ENCODE assay signal across 20 cellular contexts in genomic region chr3:66592927-66593625, GRCh38.
DNase-seq lines count a peak whose midpoint lies in the region; ATAC-seq and TF ChIP-seq lines count a peak whose summit lies in the region.
"Had no signal": no experiment of that assay in that cellular context is flagged by ENCODE, and none has a peak within 500 bp of the region (broad histone marks: within the 10 kb centered on the region; RNA-seq: fewer than 3 reads in every experiment).

No MANE protein-coding gene starts in this region.

- DNase-seq in AG04450 (ENCODE audit: low read depth, low spot score) (peak; percentile 34), adipocyte (ENCODE audit: low read depth) (peak; percentile 14), neural progenitor cell (ENCODE audit: low spot score) (peak; percentile 69), SK-N-DZ (ENCODE audit: low spot score) (no peak), MCF 10A (ENCODE audit: unreplicated experiment) (no peak)
- DNase-seq in activated naive CD4-positive, alpha-beta T cell (lab: John Stamatoyannopoulos, UW) = no peak
- DNase-seq: activated CD8-positive, alpha-beta T cell treated with anti-CD3 and anti-CD28 coated beads, Interleukin-2, amount 10 ng/mL, durations not matched to agents 7 days and 5 days; activated T-cell treated with anti-CD3 and anti-CD28 coated beads, Interleukin-2, amount 50 U/mL, for 48 hours; CD4-positive, CD25-positive, alpha-beta regulatory T cell; DMS79; natural killer cell; NCI-H1694; NCI-H345; NK-92 treated with Interleukin-12 subunit alpha and Interleukin-12 subunit beta, amount 100 ng/mL, for 24 hours; T-helper 1 cell had no signal

- POLR2A ChIA-PET in AG04450 (lab: Yijun Ruan, JAX) = interaction anchor here (0.6 to 1.8 kb wide), 7 partner anchors 17 to 202 kb away, joined by 4 to 8 read pairs (median 5); no protein-coding TSS in a partner anchor
- POLR2A ChIA-PET in MCF 10A (lab: Yijun Ruan, JAX) = no interaction called here

- no peak for TF ChIP-seq CTCF in AG04450 (IDR thresholded peaks at IDR 0.05; ENCODE audit: low read depth, low read length)
- no peak for TF ChIP-seq CTCF in neural progenitor cell (IDR thresholded peaks at IDR 0.05)
- no peak for TF ChIP-seq CTCF in MCF 10A (IDR thresholded peaks at IDR 0.05; ENCODE audit: unreplicated experiment)

- intact Hi-C loops in MCF 10A (cut with micrococcal nuclease) = no loop called here

- ATAC-seq in esophagus mucosa (peak; percentile 47), GM21423 (IDR thresholded peaks at IDR 0.05; ENCODE audit: unreplicated experiment) (no peak)
- ATAC-seq: activated CD8-positive, alpha-beta T cell treated with anti-CD3 and anti-CD28 coated beads, Interleukin-2, amount 10 ng/mL, durations not matched to agents 7 days and 5 days; natural killer cell had no signal

- CTCF ChIA-PET in AG04450 (lab: Charles Lee) (interaction anchor here (0.7 to 1.8 kb wide), 6 partner anchors 24 to 340 kb away, joined by 4 to 7 read pairs (median 5); no protein-coding TSS in a partner anchor), MCF 10A (lab: Yijun Ruan, JAX) (interaction anchor here (0.8 to 1.7 kb wide), 5 partner anchors 17 to 229 kb away, joined by 3 to 4 read pairs (median 4); no protein-coding TSS in a partner anchor)

- no peak overlapping the region for H3K4me3 ChIP-seq in AG04450 (ENCODE audit: low read depth, low read length)
- no peak overlapping the region for H3K4me3 ChIP-seq in adipocyte (ENCODE audit: low read length)
- H3K4me3 ChIP-seq in neural progenitor cell = peak overlapping the region; percentile 40

- H3K9ac ChIP-seq in adipocyte (ENCODE audit: low read length) = no peak overlapping the region
- H3K9ac ChIP-seq in neural progenitor cell = no peak overlapping the region

- peaks cover 11% of the 10 kb centered on the region for H3K4me1 ChIP-seq in adipocyte (ENCODE audit: control insufficient read depth, insufficient read depth, low read length)
- peaks cover 59% of the 10 kb centered on the region for H3K4me1 ChIP-seq in neural progenitor cell

- H3K27me3 Mint-ChIP-seq in neural progenitor cell (ENCODE audit: insufficient read depth, low read depth) = no peaks in the 10 kb centered on the region
- no peaks in the 10 kb centered on the region for H3K27me3 Mint-ChIP-seq in MCF 10A (ENCODE audit: insufficient read depth, unreplicated experiment)

- H3K4me2 ChIP-seq in neural progenitor cell = peak overlapping the region; percentile 72

- H3K27me3 ChIP-seq in AG04450 (ENCODE audit: control insufficient read depth, insufficient read depth, low read length) (no peaks in the 10 kb centered on the region), adipocyte (replicated peaks; ENCODE audit: control insufficient read depth, insufficient read depth, low read length) (no peaks in the 10 kb centered on the region), neural progenitor cell (no peaks in the 10 kb centered on the region)

- peak overlapping the region; percentile 70 for H3K4me3 Mint-ChIP-seq in neural progenitor cell
- no peak overlapping the region for H3K4me3 Mint-ChIP-seq in MCF 10A (ENCODE audit: unreplicated experiment)
- H3K4me3 Mint-ChIP-seq: activated CD8-positive, alpha-beta T cell treated with anti-CD3 and anti-CD28 coated beads, Interleukin-2, amount 10 ng/mL, durations not matched to agents 7 days and 5 days; activated naive CD8-positive, alpha-beta T cell; CD4-positive, CD25-positive, alpha-beta regulatory T cell; central memory CD8-positive, alpha-beta T cell; natural killer cell; stimulated activated naive CD8-positive, alpha-beta T cell treated with anti-CD3 and anti-CD28 coated beads, Interleukin-15, Interleukin-2, amounts not matched to agents 100 ng/mL and 50 ng/mL, for 24 hours had no signal

- H3K9me3 Mint-ChIP-seq in neural progenitor cell (peaks cover 6% of the 10 kb centered on the region), MCF 10A (ENCODE audit: unreplicated experiment) (no peaks in the 10 kb centered on the region)
- H3K9me3 Mint-ChIP-seq: central memory CD8-positive, alpha-beta T cell; natural killer cell; stimulated activated naive CD8-positive, alpha-beta T cell treated with anti-CD3 and anti-CD28 coated beads, Interleukin-15, Interleukin-2, amounts not matched to agents 100 ng/mL and 50 ng/mL, for 24 hours had no signal

- no peaks in the 10 kb centered on the region for H3K79me2 ChIP-seq in neural progenitor cell (ENCODE audit: low read depth)

- no peak overlapping the region for H2AFZ ChIP-seq in neural progenitor cell (replicated peaks)

- H3K27ac ChIP-seq in AG04450 (ENCODE audit: low read depth, low read length) (peak overlapping the region; percentile 92), neural progenitor cell (peak overlapping the region; percentile 99)

- peaks cover 46% of the 10 kb centered on the region for H3F3A ChIP-seq in neural progenitor cell (ENCODE audit: low read depth)

- H3K4me1 Mint-ChIP-seq in neural progenitor cell (peaks cover 59% of the 10 kb centered on the region), MCF 10A (ENCODE audit: insufficient read depth, unreplicated experiment) (peaks cover 20% of the 10 kb centered on the region)
- H3K4me1 Mint-ChIP-seq: CD4-positive, CD25-positive, alpha-beta regulatory T cell; central memory CD8-positive, alpha-beta T cell; natural killer cell had no signal

- no peaks in the 10 kb centered on the region for H3K36me3 Mint-ChIP-seq in neural progenitor cell
- H3K36me3 Mint-ChIP-seq in MCF 10A (ENCODE audit: insufficient read depth, unreplicated experiment) = no peaks in the 10 kb centered on the region
- H3K36me3 Mint-ChIP-seq: activated naive CD8-positive, alpha-beta T cell; CD4-positive, CD25-positive, alpha-beta regulatory T cell; natural killer cell had no signal

- no peaks in the 10 kb centered on the region for H4K20me1 ChIP-seq in neural progenitor cell (ENCODE audit: low read depth)

- H3K36me3 ChIP-seq in adipocyte (ENCODE audit: control insufficient read depth, insufficient read depth, low read length, severe bottlenecking) = no peaks in the 10 kb centered on the region
- no peaks in the 10 kb centered on the region for H3K36me3 ChIP-seq in neural progenitor cell

- H3K9me3 ChIP-seq in AG04450 (ENCODE audit: control insufficient read depth, insufficient read depth, low read length) = no peaks in the 10 kb centered on the region
- no peaks in the 10 kb centered on the region for H3K9me3 ChIP-seq in adipocyte (ENCODE audit: control insufficient read depth, low read length)
- H3K9me3 ChIP-seq in neural progenitor cell (ENCODE audit: low read depth) = no peaks in the 10 kb centered on the region

- H3K27ac Mint-ChIP-seq in neural progenitor cell = peak overlapping the region; percentile 99
- H3K27ac Mint-ChIP-seq in MCF 10A (ENCODE audit: low read depth, unreplicated experiment) = no peak overlapping the region
- H3K27ac Mint-ChIP-seq: activated CD8-positive, alpha-beta T cell treated with anti-CD3 and anti-CD28 coated beads, Interleukin-2, amount 10 ng/mL, durations not matched to agents 7 days and 5 days; activated naive CD8-positive, alpha-beta T cell; CD4-positive, CD25-positive, alpha-beta regulatory T cell; natural killer cell; stimulated activated naive CD8-positive, alpha-beta T cell treated with anti-CD3 and anti-CD28 coated beads, Interleukin-15, Interleukin-2, amounts not matched to agents 100 ng/mL and 50 ng/mL, for 24 hours had no signal

- no TSS peak for BruUV-seq in MCF 10A (replicated peaks; lab: Mats Ljungman, UMichigan)

Comparison
In these comparisons a context has a peak if more than half of its experiments do, and no peak if none do; other contexts are left out.
1. DNase-seq: peak in AG04450 (single experiment), adipocyte (single experiment) and neural progenitor cell (single experiment); none in SK-N-DZ (single experiment), MCF 10A (single experiment) and activated naive CD4-positive, alpha-beta T cell (0 of 4).